14 cellular contexts compared by ENCODE assay signal in genomic region chr15:60614028-60614427, GRCh38.
"Had no signal": no experiment of that assay in that cellular context is flagged by ENCODE, and none has a peak within 500 bp of the region (broad histone marks: within the 10 kb centered on the region; RNA-seq: fewer than 3 reads in every experiment).

No MANE protein-coding gene starts in this region.

- H3K27ac ChIP-seq: hepatocyte, neural progenitor cell, ovary, thyroid gland had no signal

- H2AFZ ChIP-seq: hepatocyte, neural progenitor cell had no signal

- H3K4me2 ChIP-seq: hepatocyte, neural progenitor cell, smooth muscle cell had no signal

- H3K9ac ChIP-seq: neural progenitor cell had no signal

- H3K79me2 ChIP-seq: hepatocyte had no signal

- H3K4me1 ChIP-seq: thyroid gland had no signal

- H3K4me3 ChIP-seq: hepatocyte, neural progenitor cell, ovary, smooth muscle cell, thyroid gland had no signal

- H3K9me3 ChIP-seq: ovary, thyroid gland had no signal

- ATAC-seq: natural killer cell, right cardiac atrium had no signal

- H3K36me3 ChIP-seq: neural progenitor cell, ovary, thyroid gland had no signal

- FAIRE-seq: urothelium cell line had no signal

- H3K27me3 ChIP-seq: neural progenitor cell, ovary, thyroid gland had no signal

- DNase-seq: effector memory CD4-positive, alpha-beta T cell; head of caudate nucleus; kidney glomerular epithelial cell; natural killer cell; nucleus accumbens; ovary; right cardiac atrium; stimulated activated CD4-positive, alpha-beta T cell treated with anti-CD3 and anti-CD28 coated beads, Interleukin-2, amount 100 ng/mL, for 48 hours; stimulated activated naive CD4-positive, alpha-beta T cell treated with Interleukin-2 at 50 U/mL for 16 hours; thyroid gland had no signal
